ENCODE assay signal across 1 cellular context in genomic region chr2:42055573-42056514, GRCh38.
TF ChIP-seq lines count a peak whose summit lies in the region.

No MANE protein-coding gene starts in this region.

TF ChIP-seq in H1, 55 proteins besides CTCF, POLR2A, EP300 and RAD21:
- TF ChIP-seq CBX5 (IDR thresholded peaks at IDR 0.05; ENCODE audit: low read depth, low read length) (no peak), EGR1 (IDR thresholded peaks at IDR 0.05; ENCODE audit: borderline replicate concordance, low read depth, low read length) (no peak), CEBPB (IDR thresholded peaks at IDR 0.05; ENCODE audit: low read depth, low read length) (no peak), TBP (IDR thresholded peaks at IDR 0.05; ENCODE audit: low read depth, low read length) (no peak)
